1 cellular context compared by ENCODE assay signal in the genomic region with DNA sequence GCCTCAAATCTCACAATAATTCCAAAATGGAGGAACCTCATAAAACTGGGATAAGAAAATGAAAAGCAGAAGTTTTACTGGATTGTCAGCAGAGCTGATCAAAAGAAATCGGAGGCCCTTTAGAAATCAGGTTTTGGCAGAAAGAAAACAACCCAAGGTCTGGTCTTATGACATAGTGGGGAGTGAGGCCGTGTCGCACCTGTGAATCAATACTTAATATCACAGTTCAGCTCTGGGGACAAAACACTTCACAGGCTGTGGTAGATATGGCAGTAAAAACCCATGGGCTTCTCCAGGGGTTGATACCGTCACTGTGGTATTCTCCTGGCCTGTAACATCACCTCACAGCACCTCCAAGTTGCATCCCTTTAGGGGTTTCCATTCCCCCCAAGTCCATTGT.
TF ChIP-seq lines count a peak whose summit lies in the region.

No MANE protein-coding gene starts in this region.

TF ChIP-seq in GM23338, 12 proteins besides CTCF, POLR2A, EP300 and RAD21 (continued from another document):
- no peak for TF ChIP-seq ETS1 (IDR thresholded peaks at IDR 0.05)
